In the genomic region with DNA sequence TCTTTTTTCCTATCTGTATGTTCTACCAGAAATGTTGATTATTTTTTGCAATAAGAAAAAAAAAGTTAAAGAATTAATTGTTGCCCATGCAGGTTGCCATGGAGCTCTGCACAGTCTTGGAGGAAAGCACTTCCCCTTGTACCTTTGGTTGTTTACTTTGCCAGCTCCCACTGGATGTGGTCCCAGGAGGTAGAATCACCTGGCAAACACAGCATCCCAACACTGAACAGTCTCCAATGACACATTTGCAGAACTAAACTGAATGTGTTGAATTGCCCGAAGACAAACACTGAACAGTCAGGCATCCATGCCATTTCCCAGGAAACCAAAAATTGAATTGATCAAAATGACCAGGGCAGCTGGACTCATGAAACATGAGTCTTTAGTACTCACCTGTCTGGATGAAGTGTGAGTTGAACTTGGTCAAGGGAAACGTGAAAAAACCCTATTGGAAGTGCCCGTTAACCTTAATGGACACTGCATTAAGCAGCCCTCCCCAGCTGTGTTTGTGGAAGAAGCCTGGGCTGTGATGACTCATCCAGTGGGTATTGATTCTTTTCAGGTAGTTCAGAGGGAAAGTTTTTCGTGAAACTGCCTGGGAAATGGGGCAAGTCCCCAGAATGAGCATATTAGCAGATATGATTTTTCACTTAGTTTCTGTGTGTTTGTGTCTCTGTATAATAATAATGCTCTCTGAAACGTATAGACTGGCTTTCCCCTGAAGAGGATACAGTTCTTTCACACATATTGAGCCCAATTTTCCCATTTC, we compare ENCODE assay signal across 9 cellular contexts.
DNase-seq lines count a peak whose midpoint lies in the region; ATAC-seq, FAIRE-seq and TF ChIP-seq lines count a peak whose summit lies in the region.
"Had no signal": no experiment of that assay in that cellular context is flagged by ENCODE, and none has a peak within 500 bp of the region (broad histone marks: within the 10 kb centered on the region; RNA-seq: fewer than 3 reads in every experiment).

No MANE protein-coding gene starts in this region.

- no peak overlapping the region for H3K4me3 ChIP-seq in brain microvascular endothelial cell (ENCODE audit: low read depth, low read length)
- H3K4me3 ChIP-seq: lower lobe of right lung had no signal

- TF ChIP-seq POLR2A in GM12892 (IDR thresholded peaks at IDR 0.05; ENCODE audit: low read depth, low read length): no peak

- FAIRE-seq in GM12892 (lab: Jason Lieb, UNC): peak; percentile 63

- ATAC-seq in GM21515 (IDR thresholded peaks at IDR 0.05; ENCODE audit: unreplicated experiment) (peak; percentile 39), HG03558 (IDR thresholded peaks at IDR 0.05; ENCODE audit: extremely low read depth, unreplicated experiment) (peak; percentile 36)

- H3K27ac ChIP-seq in brain microvascular endothelial cell: no peak overlapping the region
- H3K27ac ChIP-seq: lower lobe of right lung had no signal

- no peak for TF ChIP-seq CTCF in brain microvascular endothelial cell (IDR thresholded peaks at IDR 0.05; ENCODE audit: low read depth, low read length, missing control alignments)

- H3K36me3 ChIP-seq in brain microvascular endothelial cell (replicated peaks): no peaks in the 10 kb centered on the region
- H3K36me3 ChIP-seq: lower lobe of right lung had no signal

- no peaks in the 10 kb centered on the region for H3K27me3 ChIP-seq in brain microvascular endothelial cell (replicated peaks)

- in situ Hi-C loops in brain microvascular endothelial cell (cut with HindIII; ENCODE audit: low pct_ligation_motif_present, low sequenced_read_pairs): no loop called here

- no peak for DNase-seq in GM12892 (ENCODE audit: insufficient read length)
- DNase-seq in dermis blood vessel endothelial cell: peak; percentile 30
- DNase-seq in putamen (ENCODE audit: low spot score): no peak
- no peak for DNase-seq in NCI-H524 (lab: John Stamatoyannopoulos, UW)
- no peak for DNase-seq in brain microvascular endothelial cell
- DNase-seq in medulla oblongata (ENCODE audit: extremely low spot score): no peak
- DNase-seq: lower lobe of right lung had no signal
